15 cellular contexts compared by ENCODE assay signal in the genomic region with DNA sequence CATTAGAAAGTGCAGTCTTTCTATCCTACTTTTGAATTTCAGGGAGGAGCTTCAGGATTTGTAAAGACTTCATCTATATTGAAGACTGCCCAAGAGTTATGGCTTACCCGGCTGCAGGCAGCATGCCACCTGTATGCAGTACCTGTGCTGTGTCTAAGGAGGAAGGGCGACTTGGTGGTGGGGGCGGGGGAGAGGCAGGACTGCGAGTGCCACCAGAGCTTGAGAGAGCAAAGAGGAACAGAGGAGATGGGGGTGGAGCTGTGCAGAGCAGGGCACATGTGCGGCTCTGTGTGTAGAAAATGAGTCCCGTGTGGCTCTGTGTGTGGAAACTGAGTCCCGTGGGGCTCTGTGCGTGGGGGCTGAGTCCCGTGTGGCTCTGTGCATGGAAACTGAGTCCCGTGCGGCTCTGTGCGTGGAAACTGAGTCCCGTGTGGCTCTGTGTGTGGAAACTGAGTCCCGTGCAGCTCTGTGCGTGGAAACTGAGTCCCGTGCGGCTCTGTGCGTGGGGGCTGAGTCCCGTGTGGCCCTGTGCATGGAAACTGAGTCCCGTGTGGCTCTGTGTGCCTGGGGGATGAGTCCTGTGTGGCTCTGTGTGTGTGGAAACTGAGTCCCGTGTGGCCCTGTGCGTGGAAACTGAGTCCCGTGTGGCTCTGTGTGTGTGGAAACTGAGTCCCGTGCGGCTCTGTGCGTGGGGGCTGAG. TPM values are rescaled to one million over a fixed set of nuclear protein-coding genes. Genes with fewer than 3 reads are reported as not detected.
DNase-seq lines count a peak whose midpoint lies in the region; ATAC-seq and TF ChIP-seq lines count a peak whose summit lies in the region.
"Had no signal": no experiment of that assay in that cellular context is flagged by ENCODE, and none has a peak within 500 bp of the region (broad histone marks: within the 10 kb centered on the region; RNA-seq: fewer than 3 reads in every experiment).

No MANE protein-coding gene starts in this region.

- peaks cover 33% of the 10 kb centered on the region for H3K4me1 ChIP-seq in CD4-positive, CD25-positive, alpha-beta regulatory T cell (ENCODE audit: control insufficient read depth, insufficient read depth, low read length, poor library complexity, severe bottlenecking)
- H3K4me1 ChIP-seq in rectal smooth muscle tissue (ENCODE audit: control insufficient read depth, insufficient read depth, low read length), result peaks cover 54% of the 10 kb centered on the region

- H3K9me3 Mint-ChIP-seq in CD4-positive, CD25-positive, alpha-beta regulatory T cell, result peaks cover 0 to 1% (median 0%) of the 10 kb centered on the region in 7 donors
- H3K9me3 Mint-ChIP-seq: neural crest cell had no signal

- no peaks in the 10 kb centered on the region for H3K9me3 ChIP-seq in CD4-positive, CD25-positive, alpha-beta regulatory T cell (ENCODE audit: control insufficient read depth in 2 of 2, low read length in 2 of 2)

- H3K4me3 Mint-ChIP-seq in CD4-positive, CD25-positive, alpha-beta regulatory T cell, result peak overlapping the region in 2 of 4 donors; percentile 40 to 78
- H3K4me3 Mint-ChIP-seq: neural crest cell had no signal

- H3K27me3 Mint-ChIP-seq in CD4-positive, CD25-positive, alpha-beta regulatory T cell, result no peaks in the 10 kb centered on the region

- H3K36me3 Mint-ChIP-seq in CD4-positive, CD25-positive, alpha-beta regulatory T cell, result no peaks in the 10 kb centered on the region

- TF ChIP-seq POLR2A in erythroblast (IDR thresholded peaks at IDR 0.05; ENCODE audit: low read length), result no peak

- H3K36me3 ChIP-seq in CD4-positive, CD25-positive, alpha-beta regulatory T cell (ENCODE audit: control insufficient read depth, insufficient read depth, low read length), result no peaks in the 10 kb centered on the region
- no peaks in the 10 kb centered on the region for H3K36me3 ChIP-seq in rectal smooth muscle tissue (ENCODE audit: control insufficient read depth, insufficient read depth, low read length)

- no peak overlapping the region for H3K4me3 ChIP-seq in CD4-positive, CD25-positive, alpha-beta regulatory T cell (ENCODE audit: low read depth, low read length)
- H3K4me3 ChIP-seq in rectal smooth muscle tissue (ENCODE audit: low read length), result no peak overlapping the region

- H3K27ac ChIP-seq in CD4-positive, CD25-positive, alpha-beta regulatory T cell (ENCODE audit: insufficient read depth, low read length, poor library complexity, severe bottlenecking), result no peak overlapping the region
- H3K27ac ChIP-seq in rectal smooth muscle tissue (ENCODE audit: low read depth, low read length), result peak overlapping the region; percentile 22

- peaks cover 4 to 56% (median 35%) of the 10 kb centered on the region in 4 donors for H3K4me1 Mint-ChIP-seq in CD4-positive, CD25-positive, alpha-beta regulatory T cell

- H3K27ac Mint-ChIP-seq in CD4-positive, CD25-positive, alpha-beta regulatory T cell, result peak overlapping the region in 2 of 3 donors; percentile 83 to 88

- no peak overlapping the region for H3K9ac ChIP-seq in rectal smooth muscle tissue (ENCODE audit: low read length)

- peak in 1 of 3 donors; percentile 68 for DNase-seq in CD4-positive, CD25-positive, alpha-beta regulatory T cell
- DNase-seq in NOMO-1 (lab: John Stamatoyannopoulos, UW; ENCODE audit: unreplicated experiment in 2 of 2) (peak; percentile 18 to 43), erythroblast (lab: John Stamatoyannopoulos, UW) (peak; percentile 14 to 28), LoVo (ENCODE audit: low spot score) (no peak)
- no peak for DNase-seq in stimulated activated CD4-positive, alpha-beta T cell treated with anti-CD3 and anti-CD28 coated beads, Interleukin-15, amount 100 ng/mL, for 24 hours
- DNase-seq: activated gamma-delta T cell treated with Interleukin-2 at 50 U/mL for 16 hours; COR-L47; MV-4-11; NCI-H526; SIG-M5; stimulated activated CD8-positive, alpha-beta memory T cell treated with anti-CD3 and anti-CD28 coated beads, Interleukin-4, amount 100 ng/mL, for 48 hours had no signal

- H3K27me3 ChIP-seq in CD4-positive, CD25-positive, alpha-beta regulatory T cell (ENCODE audit: control insufficient read depth, insufficient read depth, low read length), result no peaks in the 10 kb centered on the region
- no peaks in the 10 kb centered on the region for H3K27me3 ChIP-seq in rectal smooth muscle tissue (ENCODE audit: control insufficient read depth, insufficient read depth, low read length)

- peak in 1 of 2 donors; percentile 48 for ATAC-seq in CD4-positive, CD25-positive, alpha-beta regulatory T cell (ENCODE audit: low read depth in 2 of 2)
- ATAC-seq in HG03039 (IDR thresholded peaks at IDR 0.05; ENCODE audit: unreplicated experiment) (no peak), HG03196 (IDR thresholded peaks at IDR 0.05; ENCODE audit: unreplicated experiment) (no peak)

RNA-seq across cellular contexts. Expression of a gene that starts 43.2 kb away (rescaled TPM):
- 207 TPM for total RNA-seq in CD4-positive, CD25-positive, alpha-beta regulatory T cell
- polyA plus RNA-seq in CD4-positive, CD25-positive, alpha-beta regulatory T cell, result 10 to 100 TPM; 42.4 to 58.7 (median 48.6) TPM

Comparison
In these comparisons a context has a peak if more than half of its experiments do, and no peak if none do; other contexts are left out.
1. DNase-seq: peak in NOMO-1 (2 of 2) and erythroblast (2 of 2); none in stimulated activated CD4-positive, alpha-beta T cell treated with anti-CD3 and anti-CD28 coated beads, Interleukin-15, amount 100 ng/mL, for 24 hours (single experiment) and LoVo (single experiment).